In the genomic region with DNA sequence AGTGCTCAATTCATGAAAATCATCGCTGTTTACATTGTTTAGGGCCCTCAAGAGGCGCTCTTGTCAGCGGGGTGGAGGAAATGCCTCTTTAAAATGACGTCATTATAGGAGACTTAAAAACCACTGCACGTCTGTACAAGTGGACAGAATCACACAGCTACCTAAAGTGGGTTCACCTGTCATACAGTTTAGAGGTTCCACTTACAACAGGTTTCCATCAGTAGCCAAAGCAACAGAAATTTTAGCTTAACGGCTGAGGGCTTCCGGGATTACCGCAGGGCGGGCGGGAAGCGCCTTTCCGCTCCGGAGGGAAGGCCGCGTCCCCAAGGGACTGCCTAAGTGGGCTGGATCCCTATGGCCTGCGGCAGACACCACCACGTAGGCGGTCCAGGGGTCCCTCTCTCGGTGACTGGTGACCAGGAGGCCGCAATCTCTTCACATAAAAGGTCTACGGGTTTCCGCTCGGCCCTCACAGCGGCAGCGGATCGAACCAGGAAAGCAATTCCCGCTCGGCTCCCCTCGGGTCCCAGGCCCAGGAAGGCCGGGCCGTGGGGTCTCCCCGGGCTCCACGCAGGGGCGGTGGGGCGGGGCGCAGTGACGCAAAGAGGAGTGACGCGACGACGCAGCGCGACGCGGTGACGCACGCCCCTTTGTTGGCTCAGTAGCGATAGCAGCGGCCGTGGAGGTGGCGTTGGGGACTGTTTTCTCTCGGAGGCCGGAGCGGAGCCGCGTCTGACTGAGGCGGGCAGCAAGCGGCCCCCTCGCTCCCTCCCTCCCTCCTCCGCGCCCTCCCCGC, we compare ENCODE assay signal across 1 cellular context.
TF ChIP-seq lines count a peak whose summit lies in the region.

A gene with protein sequence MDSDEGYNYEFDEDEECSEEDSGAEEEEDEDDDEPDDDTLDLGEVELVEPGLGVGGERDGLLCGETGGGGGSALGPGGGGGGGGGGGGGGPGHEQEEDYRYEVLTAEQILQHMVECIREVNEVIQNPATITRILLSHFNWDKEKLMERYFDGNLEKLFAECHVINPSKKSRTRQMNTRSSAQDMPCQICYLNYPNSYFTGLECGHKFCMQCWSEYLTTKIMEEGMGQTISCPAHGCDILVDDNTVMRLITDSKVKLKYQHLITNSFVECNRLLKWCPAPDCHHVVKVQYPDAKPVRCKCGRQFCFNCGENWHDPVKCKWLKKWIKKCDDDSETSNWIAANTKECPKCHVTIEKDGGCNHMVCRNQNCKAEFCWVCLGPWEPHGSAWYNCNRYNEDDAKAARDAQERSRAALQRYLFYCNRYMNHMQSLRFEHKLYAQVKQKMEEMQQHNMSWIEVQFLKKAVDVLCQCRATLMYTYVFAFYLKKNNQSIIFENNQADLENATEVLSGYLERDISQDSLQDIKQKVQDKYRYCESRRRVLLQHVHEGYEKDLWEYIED (plus strand): TSS at position 661 of the 796 bp plus-strand sequence. CDS start 310 bp downstream, outside the sequence.

TF ChIP-seq in PFSK-1, 5 proteins besides CTCF, POLR2A, EP300 and RAD21 (continued from another document):
- peak; percentile 94 for TF ChIP-seq POLR2AphosphoS5 (IDR thresholded peaks at IDR 0.05; ENCODE audit: low read depth, low read length)
